1 cellular context compared by ENCODE assay signal in the genomic region with DNA sequence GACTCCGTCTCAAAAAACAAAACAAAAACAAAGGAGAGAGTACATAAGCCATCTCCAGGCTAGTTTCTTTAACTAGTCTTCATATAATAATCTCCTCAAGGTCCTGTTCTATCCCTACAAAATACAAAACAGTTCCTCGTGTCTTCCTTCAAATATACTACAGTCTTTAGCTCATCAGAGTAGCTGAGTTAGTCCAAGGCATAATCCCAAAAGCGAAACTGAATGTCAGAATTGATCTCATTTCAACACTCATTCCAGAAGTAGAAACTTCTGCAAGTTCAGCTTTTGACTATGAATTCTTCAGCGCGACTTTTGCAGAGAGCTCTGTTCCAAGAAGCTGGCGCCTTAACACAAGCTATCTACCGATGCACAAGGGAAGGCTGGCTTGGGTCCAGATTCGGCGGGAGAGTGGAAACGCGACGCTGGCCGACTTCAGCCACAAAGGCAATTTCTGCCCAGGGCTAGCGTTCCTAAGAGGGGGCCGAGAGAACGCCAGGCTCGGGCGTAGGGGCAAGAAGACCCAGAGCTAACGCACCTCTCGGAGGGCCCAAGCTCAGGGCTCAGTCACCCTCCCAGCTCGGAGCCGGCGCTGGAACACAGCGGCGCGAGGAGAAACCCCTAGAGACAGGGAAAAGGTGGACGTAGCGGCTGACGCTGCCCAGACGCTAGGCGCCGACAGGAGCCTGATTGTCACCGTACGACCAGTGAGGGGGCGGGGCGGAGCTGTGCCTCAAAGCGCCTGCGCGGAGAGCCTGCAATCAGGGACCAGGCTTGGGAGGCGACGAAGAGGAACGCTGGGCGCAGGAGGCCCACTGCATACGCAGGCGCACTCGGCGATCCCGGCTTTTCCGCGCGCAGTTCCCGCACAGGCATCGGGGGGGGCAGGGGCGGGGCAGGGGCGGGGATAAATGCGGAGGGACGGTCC.
TF ChIP-seq lines count a peak whose summit lies in the region.

No MANE protein-coding gene starts in this region.

TF ChIP-seq in K562, 482 proteins besides CTCF, POLR2A, EP300 and RAD21 (continued from another document and continues in another):
- no peak for TF ChIP-seq ZNF184 (CRISPR knock-in tag; IDR thresholded peaks at IDR 0.05)
- no peak for TF ChIP-seq ZNF197 (CRISPR knock-in tag; IDR thresholded peaks at IDR 0.05; ENCODE audit: low read depth)
- no peak for TF ChIP-seq ZNF586 (CRISPR knock-in tag; conservative IDR thresholded peaks at IDR 0.05)
- TF ChIP-seq, protein P1, sequence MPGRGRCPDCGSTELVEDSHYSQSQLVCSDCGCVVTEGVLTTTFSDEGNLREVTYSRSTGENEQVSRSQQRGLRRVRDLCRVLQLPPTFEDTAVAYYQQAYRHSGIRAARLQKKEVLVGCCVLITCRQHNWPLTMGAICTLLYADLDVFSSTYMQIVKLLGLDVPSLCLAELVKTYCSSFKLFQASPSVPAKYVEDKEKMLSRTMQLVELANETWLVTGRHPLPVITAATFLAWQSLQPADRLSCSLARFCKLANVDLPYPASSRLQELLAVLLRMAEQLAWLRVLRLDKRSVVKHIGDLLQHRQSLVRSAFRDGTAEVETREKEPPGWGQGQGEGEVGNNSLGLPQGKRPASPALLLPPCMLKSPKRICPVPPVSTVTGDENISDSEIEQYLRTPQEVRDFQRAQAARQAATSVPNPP (IDR thresholded peaks at IDR 0.05; ENCODE audit: borderline replicate concordance, insufficient read depth, insufficient read length) = no peak
- TF ChIP-seq ZC3H11A (IDR thresholded peaks at IDR 0.05; ENCODE audit: low read depth, low read length) = no peak
- TF ChIP-seq ARNT (IDR thresholded peaks at IDR 0.05) = peak in 1 of 2 experiments; percentile 79; a peak in 2 of 4 replicates
- TF ChIP-seq ZNF583 (CRISPR knock-in tag; IDR thresholded peaks at IDR 0.05) = no peak
- no peak for TF ChIP-seq MEF2D (tag; conservative IDR thresholded peaks at IDR 0.05; ENCODE audit: low read depth)
- no peak for TF ChIP-seq ZFPM2 (CRISPR knock-in tag; IDR thresholded peaks at IDR 0.05)
- peak; percentile 77; the same call in 1 of the 2 replicates for TF ChIP-seq GTF2E2 (tag; IDR thresholded peaks at IDR 0.05)
- TF ChIP-seq HDAC2 (IDR thresholded peaks at IDR 0.05) = no peak
- TF ChIP-seq ZNF23 (CRISPR knock-in tag; IDR thresholded peaks at IDR 0.05) = no peak
- TF ChIP-seq PCBP1 (IDR thresholded peaks at IDR 0.05; ENCODE audit: low read depth, low read length, poor library complexity, severe bottlenecking) = peak; percentile 19
- TF ChIP-seq, protein P2, sequence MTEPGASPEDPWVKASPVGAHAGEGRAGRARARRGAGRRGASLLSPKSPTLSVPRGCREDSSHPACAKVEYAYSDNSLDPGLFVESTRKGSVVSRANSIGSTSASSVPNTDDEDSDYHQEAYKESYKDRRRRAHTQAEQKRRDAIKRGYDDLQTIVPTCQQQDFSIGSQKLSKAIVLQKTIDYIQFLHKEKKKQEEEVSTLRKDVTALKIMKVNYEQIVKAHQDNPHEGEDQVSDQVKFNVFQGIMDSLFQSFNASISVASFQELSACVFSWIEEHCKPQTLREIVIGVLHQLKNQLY (CRISPR knock-in tag; conservative IDR thresholded peaks at IDR 0.05) = no peak
- TF ChIP-seq, protein P3, sequence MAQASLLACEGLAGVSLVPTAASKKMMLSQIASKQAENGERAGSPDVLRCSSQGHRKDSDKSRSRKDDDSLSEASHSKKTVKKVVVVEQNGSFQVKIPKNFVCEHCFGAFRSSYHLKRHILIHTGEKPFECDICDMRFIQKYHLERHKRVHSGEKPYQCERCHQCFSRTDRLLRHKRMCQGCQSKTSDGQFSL (CRISPR knock-in tag; IDR thresholded peaks at IDR 0.05) = peak; percentile 82; the same call in 1 of the 2 replicates
- TF ChIP-seq, protein P3 (tag; IDR thresholded peaks at IDR 0.05) = peak in 1 of 2 experiments; percentile 92; a peak in 2 of 4 replicates
- no peak for TF ChIP-seq HOXB6 (CRISPR knock-in tag; IDR thresholded peaks at IDR 0.05; ENCODE audit: borderline replicate concordance)
- no peak for TF ChIP-seq ZNF584 (CRISPR knock-in tag; IDR thresholded peaks at IDR 0.05; ENCODE audit: low read depth)
- TF ChIP-seq SAFB2 (IDR thresholded peaks at IDR 0.05; ENCODE audit: borderline replicate concordance, low read depth, low read length, severe bottlenecking) = no peak
- TF ChIP-seq, protein P4, sequence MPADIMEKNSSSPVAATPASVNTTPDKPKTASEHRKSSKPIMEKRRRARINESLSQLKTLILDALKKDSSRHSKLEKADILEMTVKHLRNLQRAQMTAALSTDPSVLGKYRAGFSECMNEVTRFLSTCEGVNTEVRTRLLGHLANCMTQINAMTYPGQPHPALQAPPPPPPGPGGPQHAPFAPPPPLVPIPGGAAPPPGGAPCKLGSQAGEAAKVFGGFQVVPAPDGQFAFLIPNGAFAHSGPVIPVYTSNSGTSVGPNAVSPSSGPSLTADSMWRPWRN (IDR thresholded peaks at IDR 0.05; ENCODE audit: low read depth) = 0 out of 2 replicates have a peak, but pooled peaks have one; percentile 28
- TF ChIP-seq MCM7 (IDR thresholded peaks at IDR 0.05) = no peak
- TF ChIP-seq TARDBP (IDR thresholded peaks at IDR 0.05) = no peak
- TF ChIP-seq, protein P5, sequence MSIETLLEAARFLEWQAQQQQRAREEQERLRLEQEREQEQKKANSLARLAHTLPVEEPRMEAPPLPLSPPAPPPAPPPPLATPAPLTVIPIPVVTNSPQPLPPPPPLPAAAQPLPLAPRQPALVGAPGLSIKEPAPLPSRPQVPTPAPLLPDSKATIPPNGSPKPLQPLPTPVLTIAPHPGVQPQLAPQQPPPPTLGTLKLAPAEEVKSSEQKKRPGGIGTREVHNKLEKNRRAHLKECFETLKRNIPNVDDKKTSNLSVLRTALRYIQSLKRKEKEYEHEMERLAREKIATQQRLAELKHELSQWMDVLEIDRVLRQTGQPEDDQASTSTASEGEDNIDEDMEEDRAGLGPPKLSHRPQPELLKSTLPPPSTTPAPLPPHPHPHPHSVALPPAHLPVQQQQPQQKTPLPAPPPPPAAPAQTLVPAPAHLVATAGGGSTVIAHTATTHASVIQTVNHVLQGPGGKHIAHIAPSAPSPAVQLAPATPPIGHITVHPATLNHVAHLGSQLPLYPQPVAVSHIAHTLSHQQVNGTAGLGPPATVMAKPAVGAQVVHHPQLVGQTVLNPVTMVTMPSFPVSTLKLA (conservative IDR thresholded peaks at IDR 0.05) = peak; percentile 52 to 72
- TF ChIP-seq ZNF436 (CRISPR knock-in tag; IDR thresholded peaks at IDR 0.05) = no peak
- TF ChIP-seq, protein P6, sequence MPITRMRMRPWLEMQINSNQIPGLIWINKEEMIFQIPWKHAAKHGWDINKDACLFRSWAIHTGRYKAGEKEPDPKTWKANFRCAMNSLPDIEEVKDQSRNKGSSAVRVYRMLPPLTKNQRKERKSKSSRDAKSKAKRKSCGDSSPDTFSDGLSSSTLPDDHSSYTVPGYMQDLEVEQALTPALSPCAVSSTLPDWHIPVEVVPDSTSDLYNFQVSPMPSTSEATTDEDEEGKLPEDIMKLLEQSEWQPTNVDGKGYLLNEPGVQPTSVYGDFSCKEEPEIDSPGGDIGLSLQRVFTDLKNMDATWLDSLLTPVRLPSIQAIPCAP (CRISPR knock-in tag; IDR thresholded peaks at IDR 0.05; ENCODE audit: borderline replicate concordance) = no peak
- TF ChIP-seq MAFF (IDR thresholded peaks at IDR 0.05; ENCODE audit: low read length) = no peak
- peak in 1 of 2 experiments; percentile 40; a peak in 2 of 4 replicates for TF ChIP-seq HDAC1 (IDR thresholded peaks at IDR 0.05)
- TF ChIP-seq ZNF507 (tag; conservative IDR thresholded peaks at IDR 0.05) = no peak
- TF ChIP-seq, protein P7, sequence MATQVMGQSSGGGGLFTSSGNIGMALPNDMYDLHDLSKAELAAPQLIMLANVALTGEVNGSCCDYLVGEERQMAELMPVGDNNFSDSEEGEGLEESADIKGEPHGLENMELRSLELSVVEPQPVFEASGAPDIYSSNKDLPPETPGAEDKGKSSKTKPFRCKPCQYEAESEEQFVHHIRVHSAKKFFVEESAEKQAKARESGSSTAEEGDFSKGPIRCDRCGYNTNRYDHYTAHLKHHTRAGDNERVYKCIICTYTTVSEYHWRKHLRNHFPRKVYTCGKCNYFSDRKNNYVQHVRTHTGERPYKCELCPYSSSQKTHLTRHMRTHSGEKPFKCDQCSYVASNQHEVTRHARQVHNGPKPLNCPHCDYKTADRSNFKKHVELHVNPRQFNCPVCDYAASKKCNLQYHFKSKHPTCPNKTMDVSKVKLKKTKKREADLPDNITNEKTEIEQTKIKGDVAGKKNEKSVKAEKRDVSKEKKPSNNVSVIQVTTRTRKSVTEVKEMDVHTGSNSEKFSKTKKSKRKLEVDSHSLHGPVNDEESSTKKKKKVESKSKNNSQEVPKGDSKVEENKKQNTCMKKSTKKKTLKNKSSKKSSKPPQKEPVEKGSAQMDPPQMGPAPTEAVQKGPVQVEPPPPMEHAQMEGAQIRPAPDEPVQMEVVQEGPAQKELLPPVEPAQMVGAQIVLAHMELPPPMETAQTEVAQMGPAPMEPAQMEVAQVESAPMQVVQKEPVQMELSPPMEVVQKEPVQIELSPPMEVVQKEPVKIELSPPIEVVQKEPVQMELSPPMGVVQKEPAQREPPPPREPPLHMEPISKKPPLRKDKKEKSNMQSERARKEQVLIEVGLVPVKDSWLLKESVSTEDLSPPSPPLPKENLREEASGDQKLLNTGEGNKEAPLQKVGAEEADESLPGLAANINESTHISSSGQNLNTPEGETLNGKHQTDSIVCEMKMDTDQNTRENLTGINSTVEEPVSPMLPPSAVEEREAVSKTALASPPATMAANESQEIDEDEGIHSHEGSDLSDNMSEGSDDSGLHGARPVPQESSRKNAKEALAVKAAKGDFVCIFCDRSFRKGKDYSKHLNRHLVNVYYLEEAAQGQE (CRISPR knock-in tag; IDR thresholded peaks at IDR 0.05; ENCODE audit: low read depth) = peak; percentile 68; the same call in 1 of the 2 replicates
- TF ChIP-seq HNRNPLL (IDR thresholded peaks at IDR 0.05; ENCODE audit: low read depth, low read length, poor library complexity, severe bottlenecking) = peak; percentile 78
- TF ChIP-seq MYC (IDR thresholded peaks at IDR 0.05; ENCODE audit: low read depth, low read length) = peak; percentile 72
- TF ChIP-seq MYC (CRISPR knock-in tag; IDR thresholded peaks at IDR 0.05; ENCODE audit: borderline replicate concordance, low read depth) = no peak
- TF ChIP-seq, protein P8, sequence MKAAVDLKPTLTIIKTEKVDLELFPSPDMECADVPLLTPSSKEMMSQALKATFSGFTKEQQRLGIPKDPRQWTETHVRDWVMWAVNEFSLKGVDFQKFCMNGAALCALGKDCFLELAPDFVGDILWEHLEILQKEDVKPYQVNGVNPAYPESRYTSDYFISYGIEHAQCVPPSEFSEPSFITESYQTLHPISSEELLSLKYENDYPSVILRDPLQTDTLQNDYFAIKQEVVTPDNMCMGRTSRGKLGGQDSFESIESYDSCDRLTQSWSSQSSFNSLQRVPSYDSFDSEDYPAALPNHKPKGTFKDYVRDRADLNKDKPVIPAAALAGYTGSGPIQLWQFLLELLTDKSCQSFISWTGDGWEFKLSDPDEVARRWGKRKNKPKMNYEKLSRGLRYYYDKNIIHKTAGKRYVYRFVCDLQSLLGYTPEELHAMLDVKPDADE (conservative IDR thresholded peaks at IDR 0.05; ENCODE audit: control insufficient read depth, low read depth, low read length) = 0 out of 2 replicates have a peak, but pooled peaks have one; percentile 57
- no peak for TF ChIP-seq ZNF707 (CRISPR knock-in tag; conservative IDR thresholded peaks at IDR 0.05)
- no peak for TF ChIP-seq RAD51 (IDR thresholded peaks at IDR 0.05; ENCODE audit: borderline replicate concordance, low read depth)
- 0 out of 2 replicates have a peak, but pooled peaks have one; percentile 45 for TF ChIP-seq ELF4 (CRISPR knock-in tag; IDR thresholded peaks at IDR 0.05)
- TF ChIP-seq, protein P9, sequence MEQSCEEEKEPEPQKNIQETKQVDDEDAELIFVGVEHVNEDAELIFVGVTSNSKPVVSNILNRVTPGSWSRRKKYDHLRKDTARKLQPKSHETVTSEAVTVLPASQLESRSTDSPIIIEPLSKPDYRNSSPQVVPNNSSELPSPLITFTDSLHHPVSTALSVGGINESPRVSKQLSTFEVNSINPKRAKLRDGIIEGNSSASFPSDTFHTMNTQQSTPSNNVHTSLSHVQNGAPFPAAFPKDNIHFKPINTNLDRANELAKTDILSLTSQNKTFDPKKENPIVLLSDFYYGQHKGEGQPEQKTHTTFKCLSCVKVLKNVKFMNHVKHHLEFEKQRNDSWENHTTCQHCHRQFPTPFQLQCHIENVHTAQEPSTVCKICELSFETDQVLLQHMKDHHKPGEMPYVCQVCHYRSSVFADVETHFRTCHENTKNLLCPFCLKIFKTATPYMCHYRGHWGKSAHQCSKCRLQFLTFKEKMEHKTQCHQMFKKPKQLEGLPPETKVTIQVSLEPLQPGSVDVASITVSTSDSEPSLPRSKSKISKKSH (CRISPR knock-in tag; IDR thresholded peaks at IDR 0.05) = no peak
- peak; percentile 91 for TF ChIP-seq TAF1 (IDR thresholded peaks at IDR 0.05; ENCODE audit: control insufficient read depth, extremely low read depth, insufficient read depth, low read length, severe bottlenecking)
- TF ChIP-seq BHLHE40 (IDR thresholded peaks at IDR 0.05; ENCODE audit: low read length) = no peak; the same call in none of the 2 replicates
- TF ChIP-seq XRCC5 (IDR thresholded peaks at IDR 0.05; ENCODE audit: low read depth, low read length) = no peak
- TF ChIP-seq MBD2 (IDR thresholded peaks at IDR 0.05; ENCODE audit: borderline replicate concordance, low read depth) = no peak
- TF ChIP-seq, protein P10, sequence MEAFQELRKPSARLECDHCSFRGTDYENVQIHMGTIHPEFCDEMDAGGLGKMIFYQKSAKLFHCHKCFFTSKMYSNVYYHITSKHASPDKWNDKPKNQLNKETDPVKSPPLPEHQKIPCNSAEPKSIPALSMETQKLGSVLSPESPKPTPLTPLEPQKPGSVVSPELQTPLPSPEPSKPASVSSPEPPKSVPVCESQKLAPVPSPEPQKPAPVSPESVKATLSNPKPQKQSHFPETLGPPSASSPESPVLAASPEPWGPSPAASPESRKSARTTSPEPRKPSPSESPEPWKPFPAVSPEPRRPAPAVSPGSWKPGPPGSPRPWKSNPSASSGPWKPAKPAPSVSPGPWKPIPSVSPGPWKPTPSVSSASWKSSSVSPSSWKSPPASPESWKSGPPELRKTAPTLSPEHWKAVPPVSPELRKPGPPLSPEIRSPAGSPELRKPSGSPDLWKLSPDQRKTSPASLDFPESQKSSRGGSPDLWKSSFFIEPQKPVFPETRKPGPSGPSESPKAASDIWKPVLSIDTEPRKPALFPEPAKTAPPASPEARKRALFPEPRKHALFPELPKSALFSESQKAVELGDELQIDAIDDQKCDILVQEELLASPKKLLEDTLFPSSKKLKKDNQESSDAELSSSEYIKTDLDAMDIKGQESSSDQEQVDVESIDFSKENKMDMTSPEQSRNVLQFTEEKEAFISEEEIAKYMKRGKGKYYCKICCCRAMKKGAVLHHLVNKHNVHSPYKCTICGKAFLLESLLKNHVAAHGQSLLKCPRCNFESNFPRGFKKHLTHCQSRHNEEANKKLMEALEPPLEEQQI (IDR thresholded peaks at IDR 0.05) = no peak
- no peak for TF ChIP-seq ZNF408 (CRISPR knock-in tag; IDR thresholded peaks at IDR 0.05; ENCODE audit: low read depth)
- 0 out of 2 replicates have a peak, but pooled peaks have one; percentile 57 for TF ChIP-seq NR4A1 (CRISPR knock-in tag; IDR thresholded peaks at IDR 0.05)
- no peak for TF ChIP-seq NR4A1 (tag; IDR thresholded peaks at IDR 0.05)
- TF ChIP-seq, protein P11, sequence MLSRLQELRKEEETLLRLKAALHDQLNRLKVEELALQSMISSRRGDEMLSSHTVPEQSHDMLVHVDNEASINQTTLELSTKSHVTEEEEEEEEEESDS (CRISPR knock-in tag; IDR thresholded peaks at IDR 0.05) = no peak
- peak; percentile 98 for TF ChIP-seq RBFOX2 (IDR thresholded peaks at IDR 0.05; ENCODE audit: low read depth, low read length)
- TF ChIP-seq ZNF133 (CRISPR knock-in tag; IDR thresholded peaks at IDR 0.05) = no peak
- TF ChIP-seq THRAP3 (IDR thresholded peaks at IDR 0.05; ENCODE audit: borderline replicate concordance) = no peak
